Comparison of ENCODE assay signal across 19 cellular contexts in the genomic region with DNA sequence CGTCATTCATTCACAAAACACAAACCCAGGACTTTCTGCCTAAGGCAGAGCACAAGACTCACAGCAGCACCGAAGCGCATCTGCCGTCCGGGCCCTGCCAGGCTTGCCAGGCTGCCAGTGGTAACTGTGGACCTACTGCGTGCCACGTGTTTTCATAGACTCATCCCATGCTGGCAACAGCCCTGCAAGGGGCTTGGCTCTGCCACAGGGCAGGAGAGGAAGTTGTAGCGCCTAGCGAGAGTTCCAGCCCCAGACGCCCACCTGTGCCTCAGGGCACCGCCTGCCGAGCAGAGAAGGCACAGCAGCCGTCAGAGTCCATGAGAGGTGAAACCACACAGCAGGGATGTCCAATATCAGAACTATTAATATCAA. TPM values are rescaled to one million over a fixed set of nuclear protein-coding genes. Genes with fewer than 3 reads are reported as not detected.
A peak's percentile ranks its signal among the peaks of the same experiment; 100 is the strongest.
DNase-seq lines count a peak whose midpoint lies in the region; ATAC-seq and TF ChIP-seq lines count a peak whose summit lies in the region.
"Had no signal": no experiment of that assay in that cellular context is flagged by ENCODE, and none has a peak within 500 bp of the region (broad histone marks: within the 10 kb centered on the region; RNA-seq: fewer than 3 reads in every experiment).

No MANE protein-coding gene starts in this region.

- no peaks in the 10 kb centered on the region for H3K4me1 Mint-ChIP-seq in activated naive CD8-positive, alpha-beta T cell (ENCODE audit: low read depth)
- H3K4me1 Mint-ChIP-seq in activated naive CD8-positive, alpha-beta T cell treated with anti-CD3 and anti-CD28 coated beads for 36 hours: no peaks in the 10 kb centered on the region
- H3K4me1 Mint-ChIP-seq in T-helper 17 cell (no peaks in the 10 kb centered on the region), neural crest cell (peaks cover 5% of the 10 kb centered on the region)
- H3K4me1 Mint-ChIP-seq: IgD-negative memory B cell had no signal

- H3K27me3 ChIP-seq in prostate gland (replicated peaks; ENCODE audit: insufficient read depth) (no peaks in the 10 kb centered on the region), suprapubic skin (no peaks in the 10 kb centered on the region)

- H3K4me3 Mint-ChIP-seq in activated naive CD8-positive, alpha-beta T cell: no peak overlapping the region
- H3K4me3 Mint-ChIP-seq in activated naive CD8-positive, alpha-beta T cell treated with anti-CD3 and anti-CD28 coated beads for 36 hours: no peak overlapping the region
- H3K4me3 Mint-ChIP-seq in T-helper 17 cell: no peak overlapping the region
- H3K4me3 Mint-ChIP-seq in neural crest cell: no peak overlapping the region
- H3K4me3 Mint-ChIP-seq: IgD-negative memory B cell had no signal

- H3K36me3 Mint-ChIP-seq in activated naive CD8-positive, alpha-beta T cell: peaks cover 7% of the 10 kb centered on the region
- H3K36me3 Mint-ChIP-seq in activated naive CD8-positive, alpha-beta T cell treated with anti-CD3 and anti-CD28 coated beads for 36 hours: peaks cover 8% of the 10 kb centered on the region
- H3K36me3 Mint-ChIP-seq in T-helper 17 cell (ENCODE audit: low read depth) (peaks cover 5% of the 10 kb centered on the region), neural crest cell (ENCODE audit: low read depth) (peaks cover 6% of the 10 kb centered on the region)

- no peak for TF ChIP-seq CTCF in neural crest cell (conservative IDR thresholded peaks at IDR 0.05)
- no peak for TF ChIP-seq CTCF in prostate gland (IDR thresholded peaks at IDR 0.05)
- TF ChIP-seq CTCF in suprapubic skin (IDR thresholded peaks at IDR 0.05): no peak

- H3K36me3 ChIP-seq in prostate gland: peaks cover 0 to 3% of the 10 kb centered on the region in 2 donors
- H3K36me3 ChIP-seq in suprapubic skin: peaks cover 47% of the 10 kb centered on the region

- WGBS in prostate gland: 91% methylated on average over 13 of the region's 13 CpGs
- 83% methylated on average over 13 of the region's 13 CpGs for WGBS in suprapubic skin

- no peak for DNase-seq in activated naive CD8-positive, alpha-beta T cell treated with anti-CD3 and anti-CD28 coated beads for 36 hours
- DNase-seq in T-helper 17 cell (no peak), neural crest cell (ENCODE audit: low read depth, low spot score) (no peak), retina (no peak), prostate gland (ENCODE audit: low spot score) (no peak), suprapubic skin (ENCODE audit: low spot score in 2 of 2) (no peak), 8988T (no peak)
- DNase-seq: EL, Karpas-422, MV-4-11, NCI-H1694, NCI-H2081 treated with DMSO at 0.1 percent for 48 hours, NCI-H2171 treated with DMSO at 0.1 percent for 48 hours, NCI-H526, PC-9, SIG-M5 had no signal

- no peak for TF ChIP-seq EP300 in suprapubic skin (IDR thresholded peaks at IDR 0.05)

- no peaks in the 10 kb centered on the region for H3K4me1 ChIP-seq in prostate gland (replicated peaks)
- H3K4me1 ChIP-seq in suprapubic skin: no peaks in the 10 kb centered on the region

- no peaks in the 10 kb centered on the region for H3K9me3 Mint-ChIP-seq in activated naive CD8-positive, alpha-beta T cell (ENCODE audit: low read depth)
- H3K9me3 Mint-ChIP-seq in activated naive CD8-positive, alpha-beta T cell treated with anti-CD3 and anti-CD28 coated beads for 36 hours: no peaks in the 10 kb centered on the region
- H3K9me3 Mint-ChIP-seq in neural crest cell: no peaks in the 10 kb centered on the region

- peak overlapping the region; percentile 68 for H3K27ac Mint-ChIP-seq in activated naive CD8-positive, alpha-beta T cell
- no peak overlapping the region for H3K27ac Mint-ChIP-seq in activated naive CD8-positive, alpha-beta T cell treated with anti-CD3 and anti-CD28 coated beads for 36 hours
- H3K27ac Mint-ChIP-seq in T-helper 17 cell (peak overlapping the region; percentile 17), neural crest cell (ENCODE audit: unreplicated experiment) (peak overlapping the region; percentile 64)
- H3K27ac Mint-ChIP-seq: IgD-negative memory B cell had no signal

- H3K4me3 ChIP-seq in prostate gland: no peak overlapping the region
- no peak overlapping the region for H3K4me3 ChIP-seq in suprapubic skin
- H3K4me3 ChIP-seq: PC-9 had no signal

- TF ChIP-seq POLR2A in prostate gland (IDR thresholded peaks at IDR 0.05) (no peak), suprapubic skin (IDR thresholded peaks at IDR 0.05) (no peak)

- ATAC-seq in T-helper 17 cell: no peak

- intact Hi-C loops in prostate gland (cut with DNase I): no loop called here

- H3K9me3 ChIP-seq in T-helper 17 cell (ENCODE audit: control insufficient read depth, low read length, poor library complexity, severe bottlenecking) (no peaks in the 10 kb centered on the region), prostate gland (no peaks in the 10 kb centered on the region), suprapubic skin (no peaks in the 10 kb centered on the region)

- H3K27ac ChIP-seq in prostate gland (no peak overlapping the region), suprapubic skin (no peak overlapping the region)
- H3K27ac ChIP-seq: C4-2B, PC-9 had no signal

- H3K27me3 Mint-ChIP-seq in activated naive CD8-positive, alpha-beta T cell: no peaks in the 10 kb centered on the region
- H3K27me3 Mint-ChIP-seq in activated naive CD8-positive, alpha-beta T cell treated with anti-CD3 and anti-CD28 coated beads for 36 hours: no peaks in the 10 kb centered on the region
- H3K27me3 Mint-ChIP-seq in T-helper 17 cell (no peaks in the 10 kb centered on the region), neural crest cell (ENCODE audit: low read depth) (no peaks in the 10 kb centered on the region)
- H3K27me3 Mint-ChIP-seq: IgD-negative memory B cell had no signal

RNA-seq across cellular contexts. Expression of a gene that starts 18.9 kb away (rescaled TPM):
- 100 to 1,000 TPM; 107 to 109 TPM for total RNA-seq in activated naive CD8-positive, alpha-beta T cell treated with anti-CD3 and anti-CD28 coated beads for 36 hours
- 100 to 1,000 TPM; 158 to 163 TPM for total RNA-seq in T-helper 17 cell
- 317 and 325 TPM in 2 replicates for total RNA-seq in neural crest cell
- 100 to 1,000 TPM; 256 to 298 TPM for total RNA-seq in prostate gland
- total RNA-seq in suprapubic skin: 100 to 1,000 TPM; 143 to 214 (median 163) TPM

RNA-seq across cellular contexts. Expression of a gene that starts 46.6 kb away (rescaled TPM):
- total RNA-seq in activated naive CD8-positive, alpha-beta T cell treated with anti-CD3 and anti-CD28 coated beads for 36 hours: 10 to 100 TPM; 10.6 to 10.9 TPM
- total RNA-seq in T-helper 17 cell: 10 to 100 TPM; 27.0 to 34.9 TPM
- total RNA-seq in neural crest cell: 9.4 and 9.8 TPM in 2 replicates
- 10 to 100 TPM; 52.7 to 69.5 TPM for total RNA-seq in prostate gland
- total RNA-seq in suprapubic skin: 10 to 100 TPM; 19.6 to 27.9 (median 25.2) TPM
